In genomic region chr6:144264270-144265060, GRCh38 we compare ENCODE assay signal across 10 cellular contexts. TPM values are rescaled to one million over a fixed set of nuclear protein-coding genes. Genes with fewer than 3 reads are reported as not detected.
DNase-seq lines count a peak whose midpoint lies in the region; ATAC-seq and TF ChIP-seq lines count a peak whose summit lies in the region.
"Had no signal": no experiment of that assay in that cellular context is flagged by ENCODE, and none has a peak within 500 bp of the region (broad histone marks: within the 10 kb centered on the region; RNA-seq: fewer than 3 reads in every experiment).

No MANE protein-coding gene starts in this region.

- no peak overlapping the region for H3K9ac ChIP-seq in neuronal stem cell (ENCODE audit: low read depth, low read length, poor library complexity)

- DNase-seq in BJ (ENCODE audit: low read depth) (peak; percentile 82), RPMI7951 (ENCODE audit: low read depth) (peak; percentile 96), fibroblast of gingiva (ENCODE audit: low read depth) (peak; percentile 85), neuronal stem cell (ENCODE audit: low spot score) (no peak), globus pallidus (ENCODE audit: low spot score) (no peak), NCI-H187 (lab: John Stamatoyannopoulos, UW) (no peak), NCI-H146 (lab: John Stamatoyannopoulos, UW) (no peak)
- DNase-seq: activated naive CD4-positive, alpha-beta T cell treated with anti-CD3 and anti-CD28 coated beads, Interleukin-2, amount 10 ng/mL, durations not matched to agents 7 days and 5 days; nucleus accumbens had no signal

- H4K91ac ChIP-seq in neuronal stem cell (ENCODE audit: low read depth, low read length, poor library complexity), result no peak overlapping the region

- H2AFZ ChIP-seq in neuronal stem cell (ENCODE audit: low read length), result peak overlapping the region; percentile 77

- peak overlapping the region; percentile 63 for H3K27ac ChIP-seq in neuronal stem cell (replicated peaks; ENCODE audit: low read length)

- no peak overlapping the region for H2BK120ac ChIP-seq in neuronal stem cell (ENCODE audit: low read depth, low read length)

- H3K36me3 ChIP-seq in BJ (ENCODE audit: control insufficient read depth, insufficient read depth, low read length) (no peaks in the 10 kb centered on the region), neuronal stem cell (replicated peaks in 1 of 2; ENCODE audit: control insufficient read depth in 2 of 2, insufficient read depth in 2 of 2, low read length in 2 of 2) (no peaks in the 10 kb centered on the region)

- no peak overlapping the region for H2AK5ac ChIP-seq in neuronal stem cell (ENCODE audit: low read depth, low read length)

- H3K4ac ChIP-seq in neuronal stem cell (ENCODE audit: low read length), result no peak overlapping the region

- H3K18ac ChIP-seq in neuronal stem cell (ENCODE audit: low read length), result no peak overlapping the region

- H3K27me3 ChIP-seq in BJ (ENCODE audit: control insufficient read depth, insufficient read depth, low read length) (no peaks in the 10 kb centered on the region), neuronal stem cell (ENCODE audit: control insufficient read depth in 3 of 3, insufficient read depth in 3 of 3, low read depth in 1 of 3, low read length in 3 of 3) (no peaks in the 10 kb centered on the region)

- H4K8ac ChIP-seq in neuronal stem cell (ENCODE audit: low read depth, low read length), result no peak overlapping the region

- H3K4me3 ChIP-seq in BJ (ENCODE audit: low read depth, low read length) (no peak overlapping the region), neuronal stem cell (ENCODE audit: low read length in 2 of 2) (no peak overlapping the region)

- CTCF ChIA-PET in BJ (lab: Yijun Ruan, JAX), result interaction anchor here (1.2 kb wide), 1 partner anchor 15 kb away, joined by 4 read pairs; no protein-coding TSS in a partner anchor

- peaks cover 11 to 21% of the 10 kb centered on the region in 2 donors for H3K4me1 ChIP-seq in neuronal stem cell (ENCODE audit: control insufficient read depth in 2 of 2, insufficient read depth in 1 of 2, low read depth in 1 of 2, low read length in 2 of 2)

- no peak for ATAC-seq in GM18861 (IDR thresholded peaks at IDR 0.05; ENCODE audit: unreplicated experiment)

- no peaks in the 10 kb centered on the region for H3K79me1 ChIP-seq in neuronal stem cell (ENCODE audit: low read depth, low read length)

- no peak for TF ChIP-seq CTCF in BJ (IDR thresholded peaks at IDR 0.05; ENCODE audit: insufficient read depth, low read depth, low read length)

- H3K4me2 ChIP-seq in neuronal stem cell (ENCODE audit: insufficient read depth, low read length, poor library complexity, severe bottlenecking), result no peak overlapping the region

- H3K9me3 ChIP-seq in neuronal stem cell (replicated peaks in 1 of 2; ENCODE audit: control insufficient read depth in 2 of 2, insufficient read depth in 1 of 2, low read depth in 1 of 2, low read length in 2 of 2), result peaks cover 1 to 8% of the 10 kb centered on the region in 2 donors

- H3K14ac ChIP-seq in neuronal stem cell (ENCODE audit: low read length), result no peak overlapping the region

- H2BK15ac ChIP-seq in neuronal stem cell (ENCODE audit: low read length), result no peak overlapping the region

- WGBS in neuronal stem cell (ENCODE audit: extremely low coverage in 2 of 2, insufficient read length in 2 of 2, insufficient replicate concordance in 1 of 2), 2 donors, result no CpG with 5 or more reads among the region's 7 CpGs

- H2BK12ac ChIP-seq in neuronal stem cell (ENCODE audit: low read length), result no peak overlapping the region

- POLR2A ChIA-PET in BJ (lab: Charles Lee), result interaction anchor here (0.7 kb wide), 1 partner anchor 80 kb away, joined by 3 read pairs; no protein-coding TSS in a partner anchor

- no peak overlapping the region for H3K23ac ChIP-seq in neuronal stem cell (ENCODE audit: low read depth, low read length, poor library complexity)

- no peak overlapping the region for H2BK5ac ChIP-seq in neuronal stem cell (ENCODE audit: low read length)

RNA-seq across cellular contexts. Expression of gene UTRN, which starts 20.7 kb away (rescaled TPM):
- polyA plus RNA-seq in BJ (2011; rRNA removed), result 25.6 and 33.2 TPM in 2 replicates
- 45.7 and 65.6 TPM in 2 replicates for polyA minus RNA-seq in BJ (2011; rRNA and poly(A)+ RNA removed)
- total RNA-seq in RPMI7951 (2014; rRNA removed; shearing (Covaris generic)), result 54.3 and 70.0 TPM in 2 replicates
- 13.3 TPM for polyA plus RNA-seq in neuronal stem cell (2013, experiment 1 of 2)
- polyA plus RNA-seq in neuronal stem cell (2013, experiment 2 of 2), result 12.3 TPM

Comparison
In these comparisons a context has a peak if more than half of its experiments do, and no peak if none do; other contexts are left out.
1. DNase-seq: peak in BJ (single experiment), RPMI7951 (single experiment) and fibroblast of gingiva (single experiment); none in neuronal stem cell (single experiment), globus pallidus (single experiment), NCI-H187 (0 of 2) and NCI-H146 (single experiment).